In the genomic region with DNA sequence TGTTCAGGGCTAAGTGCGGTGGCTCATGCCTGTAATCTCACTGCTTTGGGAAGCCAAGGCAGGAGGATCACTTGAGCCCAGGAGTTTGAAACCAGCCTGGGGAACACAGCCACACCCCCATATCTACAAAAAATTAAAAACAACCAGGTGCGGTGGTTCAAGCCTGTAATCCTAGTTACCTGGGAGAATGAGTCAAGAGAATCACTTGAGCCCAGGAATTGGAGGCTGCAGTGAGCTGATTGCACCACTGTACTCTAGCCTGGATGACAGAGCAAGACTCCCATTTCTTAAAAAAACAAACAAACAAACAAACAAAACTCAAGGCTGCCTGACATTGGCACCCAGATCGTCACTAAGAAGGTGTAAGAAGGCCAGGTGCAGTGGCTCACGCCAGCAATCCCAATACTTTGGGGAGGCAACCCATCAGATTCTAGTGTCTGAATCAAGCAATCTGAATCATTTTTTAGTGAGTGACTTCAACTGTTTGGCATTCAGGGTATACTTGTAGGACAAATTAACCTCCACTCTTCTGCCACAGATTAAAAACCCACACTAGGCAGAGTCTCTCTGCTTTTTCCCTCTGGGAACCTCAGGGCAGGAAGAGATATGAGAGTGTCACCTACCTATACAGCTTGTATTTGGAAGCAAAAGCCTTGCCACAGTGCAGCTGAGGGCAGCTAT, we compare ENCODE assay signal across 1 cellular context.
TF ChIP-seq lines count a peak whose summit lies in the region.

No MANE protein-coding gene starts in this region.

TF ChIP-seq in WTC11, 78 proteins besides CTCF, POLR2A, EP300 and RAD21:
- no peak for TF ChIP-seq ETV6 (CRISPR knock-in tag; IDR thresholded peaks at IDR 0.05)
- TF ChIP-seq KAT7 (CRISPR knock-in tag; IDR thresholded peaks at IDR 0.05; ENCODE audit: borderline replicate concordance) = no peak
- no peak for TF ChIP-seq GRHL2 (CRISPR knock-in tag; IDR thresholded peaks at IDR 0.05; ENCODE audit: insufficient replicate concordance, severe bottlenecking)
- TF ChIP-seq SP1 (CRISPR knock-in tag; conservative IDR thresholded peaks at IDR 0.05) = no peak
- no peak for TF ChIP-seq TCF7 (CRISPR knock-in tag; IDR thresholded peaks at IDR 0.05; ENCODE audit: low read depth)
- no peak for TF ChIP-seq ZNF423 (CRISPR knock-in tag; IDR thresholded peaks at IDR 0.05)
- TF ChIP-seq FOXP1 (CRISPR knock-in tag; IDR thresholded peaks at IDR 0.05; ENCODE audit: borderline replicate concordance) = no peak
- TF ChIP-seq, protein P1, sequence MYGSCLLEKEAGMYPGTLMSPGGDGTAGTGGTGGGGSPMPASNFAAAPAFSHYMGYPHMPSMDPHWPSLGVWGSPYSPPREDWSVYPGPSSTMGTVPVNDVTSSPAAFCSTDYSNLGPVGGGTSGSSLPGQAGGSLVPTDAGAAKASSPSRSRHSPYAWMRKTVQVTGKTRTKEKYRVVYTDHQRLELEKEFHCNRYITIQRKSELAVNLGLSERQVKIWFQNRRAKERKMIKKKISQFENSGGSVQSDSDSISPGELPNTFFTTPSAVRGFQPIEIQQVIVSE (CRISPR knock-in tag; IDR thresholded peaks at IDR 0.05; ENCODE audit: borderline replicate concordance) = no peak
- no peak for TF ChIP-seq SMAD4 (CRISPR knock-in tag; IDR thresholded peaks at IDR 0.05)
- TF ChIP-seq, protein P2, sequence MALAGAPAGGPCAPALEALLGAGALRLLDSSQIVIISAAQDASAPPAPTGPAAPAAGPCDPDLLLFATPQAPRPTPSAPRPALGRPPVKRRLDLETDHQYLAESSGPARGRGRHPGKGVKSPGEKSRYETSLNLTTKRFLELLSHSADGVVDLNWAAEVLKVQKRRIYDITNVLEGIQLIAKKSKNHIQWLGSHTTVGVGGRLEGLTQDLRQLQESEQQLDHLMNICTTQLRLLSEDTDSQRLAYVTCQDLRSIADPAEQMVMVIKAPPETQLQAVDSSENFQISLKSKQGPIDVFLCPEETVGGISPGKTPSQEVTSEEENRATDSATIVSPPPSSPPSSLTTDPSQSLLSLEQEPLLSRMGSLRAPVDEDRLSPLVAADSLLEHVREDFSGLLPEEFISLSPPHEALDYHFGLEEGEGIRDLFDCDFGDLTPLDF (CRISPR knock-in tag; IDR thresholded peaks at IDR 0.05) = no peak
- no peak for TF ChIP-seq RORB (CRISPR knock-in tag; IDR thresholded peaks at IDR 0.05)
- TF ChIP-seq, protein P3, sequence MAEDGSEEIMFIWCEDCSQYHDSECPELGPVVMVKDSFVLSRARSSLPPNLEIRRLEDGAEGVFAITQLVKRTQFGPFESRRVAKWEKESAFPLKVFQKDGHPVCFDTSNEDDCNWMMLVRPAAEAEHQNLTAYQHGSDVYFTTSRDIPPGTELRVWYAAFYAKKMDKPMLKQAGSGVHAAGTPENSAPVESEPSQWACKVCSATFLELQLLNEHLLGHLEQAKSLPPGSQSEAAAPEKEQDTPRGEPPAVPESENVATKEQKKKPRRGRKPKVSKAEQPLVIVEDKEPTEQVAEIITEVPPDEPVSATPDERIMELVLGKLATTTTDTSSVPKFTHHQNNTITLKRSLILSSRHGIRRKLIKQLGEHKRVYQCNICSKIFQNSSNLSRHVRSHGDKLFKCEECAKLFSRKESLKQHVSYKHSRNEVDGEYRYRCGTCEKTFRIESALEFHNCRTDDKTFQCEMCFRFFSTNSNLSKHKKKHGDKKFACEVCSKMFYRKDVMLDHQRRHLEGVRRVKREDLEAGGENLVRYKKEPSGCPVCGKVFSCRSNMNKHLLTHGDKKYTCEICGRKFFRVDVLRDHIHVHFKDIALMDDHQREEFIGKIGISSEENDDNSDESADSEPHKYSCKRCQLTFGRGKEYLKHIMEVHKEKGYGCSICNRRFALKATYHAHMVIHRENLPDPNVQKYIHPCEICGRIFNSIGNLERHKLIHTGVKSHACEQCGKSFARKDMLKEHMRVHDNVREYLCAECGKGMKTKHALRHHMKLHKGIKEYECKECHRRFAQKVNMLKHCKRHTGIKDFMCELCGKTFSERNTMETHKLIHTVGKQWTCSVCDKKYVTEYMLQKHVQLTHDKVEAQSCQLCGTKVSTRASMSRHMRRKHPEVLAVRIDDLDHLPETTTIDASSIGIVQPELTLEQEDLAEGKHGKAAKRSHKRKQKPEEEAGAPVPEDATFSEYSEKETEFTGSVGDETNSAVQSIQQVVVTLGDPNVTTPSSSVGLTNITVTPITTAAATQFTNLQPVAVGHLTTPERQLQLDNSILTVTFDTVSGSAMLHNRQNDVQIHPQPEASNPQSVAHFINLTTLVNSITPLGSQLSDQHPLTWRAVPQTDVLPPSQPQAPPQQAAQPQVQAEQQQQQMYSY (CRISPR knock-in tag; IDR thresholded peaks at IDR 0.05) = no peak
- no peak for TF ChIP-seq ZNF121 (CRISPR knock-in tag; IDR thresholded peaks at IDR 0.05)
- TF ChIP-seq, protein P4, sequence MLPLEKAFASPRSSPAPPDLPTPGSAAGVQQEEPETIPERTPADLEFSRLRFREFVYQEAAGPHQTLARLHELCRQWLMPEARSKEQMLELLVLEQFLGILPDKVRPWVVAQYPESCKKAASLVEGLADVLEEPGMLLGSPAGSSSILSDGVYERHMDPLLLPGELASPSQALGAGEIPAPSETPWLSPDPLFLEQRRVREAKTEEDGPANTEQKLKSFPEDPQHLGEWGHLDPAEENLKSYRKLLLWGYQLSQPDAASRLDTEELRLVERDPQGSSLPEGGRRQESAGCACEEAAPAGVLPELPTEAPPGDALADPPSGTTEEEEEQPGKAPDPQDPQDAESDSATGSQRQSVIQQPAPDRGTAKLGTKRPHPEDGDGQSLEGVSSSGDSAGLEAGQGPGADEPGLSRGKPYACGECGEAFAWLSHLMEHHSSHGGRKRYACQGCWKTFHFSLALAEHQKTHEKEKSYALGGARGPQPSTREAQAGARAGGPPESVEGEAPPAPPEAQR (CRISPR knock-in tag; IDR thresholded peaks at IDR 0.05) = no peak
- no peak for TF ChIP-seq ZNF232 (CRISPR knock-in tag; IDR thresholded peaks at IDR 0.05)
- TF ChIP-seq MYBL2 (CRISPR knock-in tag; IDR thresholded peaks at IDR 0.05) = no peak
- TF ChIP-seq, protein P5, sequence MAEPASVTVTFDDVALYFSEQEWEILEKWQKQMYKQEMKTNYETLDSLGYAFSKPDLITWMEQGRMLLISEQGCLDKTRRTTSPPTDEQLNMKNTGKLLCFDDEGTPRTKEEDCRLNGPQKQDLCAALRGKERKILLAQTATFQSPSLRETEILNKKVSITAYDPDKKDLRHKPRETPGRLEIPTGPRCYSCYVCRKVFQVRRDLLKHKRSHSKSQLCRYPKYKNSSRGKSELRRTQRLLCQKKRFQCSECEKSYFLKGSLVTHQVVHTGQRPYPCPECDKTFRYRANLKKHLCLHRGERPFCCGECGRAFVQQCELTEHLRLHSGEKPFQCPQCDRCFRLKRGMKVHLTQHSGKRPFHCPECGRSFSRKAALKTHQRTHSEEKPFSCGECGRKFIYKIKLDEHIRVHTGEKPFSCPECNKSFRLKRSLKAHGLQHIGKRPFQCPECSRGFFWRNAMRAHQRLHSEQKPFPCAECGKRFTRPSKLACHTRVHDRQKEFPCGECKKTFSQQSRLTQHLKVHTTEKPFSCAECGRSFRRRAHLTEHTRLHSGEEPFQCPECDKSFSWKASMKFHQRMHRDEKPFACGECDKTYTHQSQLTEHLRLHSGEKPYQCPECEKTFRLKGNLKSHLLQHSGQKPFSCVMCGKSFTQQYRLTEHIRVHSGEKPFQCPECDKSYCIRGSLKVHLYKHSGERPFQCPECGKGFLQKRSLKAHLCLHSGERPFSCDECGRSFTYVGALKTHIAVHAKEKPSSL (CRISPR knock-in tag; conservative IDR thresholded peaks at IDR 0.05) = no peak
- TF ChIP-seq, protein P6, sequence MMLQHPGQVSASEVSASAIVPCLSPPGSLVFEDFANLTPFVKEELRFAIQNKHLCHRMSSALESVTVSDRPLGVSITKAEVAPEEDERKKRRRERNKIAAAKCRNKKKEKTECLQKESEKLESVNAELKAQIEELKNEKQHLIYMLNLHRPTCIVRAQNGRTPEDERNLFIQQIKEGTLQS (CRISPR knock-in tag; conservative IDR thresholded peaks at IDR 0.05) = no peak
- no peak for TF ChIP-seq NFYB (CRISPR knock-in tag; conservative IDR thresholded peaks at IDR 0.05; ENCODE audit: low read depth)
